Comparison of ENCODE assay signal across 35 cellular contexts in the genomic region with DNA sequence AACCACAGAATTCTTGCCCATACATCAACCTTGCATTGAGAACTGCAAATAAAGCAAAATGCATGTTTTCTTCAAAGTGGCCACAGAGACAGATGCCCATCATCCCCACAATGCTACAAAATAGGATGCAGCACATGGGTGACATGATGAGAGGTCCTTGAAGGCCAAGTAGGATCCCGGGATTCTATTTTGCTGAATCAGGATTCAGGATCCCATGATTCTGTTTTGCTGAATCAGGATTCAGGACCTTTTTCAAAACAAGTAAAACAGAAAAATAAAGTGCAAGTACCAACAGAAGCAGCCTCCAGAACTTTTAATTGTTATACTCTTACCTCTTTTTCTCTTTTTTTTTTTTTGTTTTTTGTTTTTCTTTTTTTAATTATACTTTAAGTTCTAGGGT.
"Had no signal": no experiment of that assay in that cellular context is flagged by ENCODE, and none has a peak within 500 bp of the region (broad histone marks: within the 10 kb centered on the region; RNA-seq: fewer than 3 reads in every experiment).

No MANE protein-coding gene starts in this region.

- FAIRE-seq: astrocyte, TTC549 had no signal

- H3K4me3 Mint-ChIP-seq: activated B cell treated with CpG ODN at 0.5 μM for 24 hours; activated CD4-positive, alpha-beta memory T cell treated with anti-CD3 and anti-CD28 coated beads for 36 hours; activated CD4-positive, alpha-beta T cell treated with anti-CD3 and anti-CD28 coated beads, Interleukin-2, amount 10 ng/mL, durations not matched to agents 24 days and 14 days; activated CD8-positive, alpha-beta T cell treated with anti-CD3 and anti-CD28 coated beads for 36 hours; activated naive CD4-positive, alpha-beta T cell treated with anti-CD3 and anti-CD28 coated beads for 36 hours; activated naive CD8-positive, alpha-beta T cell treated with anti-CD3 and anti-CD28 coated beads for 36 hours; activated T-cell treated with anti-CD3 and anti-CD28 coated beads, Interleukin-2, amount 50 U/mL, for 4 hours; activated T-cell treated with anti-CD3 and anti-CD28 coated beads, Interleukin-2, amount 50 U/mL, for 72 hours; activated T-helper 1 cell treated with anti-CD3 and anti-CD28 coated beads, Interleukin-12 subunit alpha, Interleukin-12 subunit beta, Interleukin-2, Interleukin-4 antibody, amounts not matched to agents 30 ng/mL and 10 ng/mL and 1 ng/mL, durations not matched to agents 14 hours and 24 hours and 36 hours; activated T-helper 17 cell treated with anti-CD3 and anti-CD28 coated beads, Interleukin-2, amount 50 U/mL, for 72 hours; T-helper 2 cell treated with Interferon-gamma antibody and Interleukin-4, amounts not matched to agents 5 μg/mL and 100 μg/mL, for 36 hours had no signal

- DNase-seq: activated B cell treated with CpG ODN at 0.5 μM for 24 hours; activated CD4-positive, alpha-beta memory T cell treated with anti-CD3 and anti-CD28 coated beads for 36 hours; activated CD4-positive, alpha-beta T cell treated with anti-CD3 and anti-CD28 coated beads for 4 hours; activated CD4-positive, alpha-beta T cell treated with anti-CD3 and anti-CD28 coated beads, Interleukin-2, amount 10 ng/mL, durations not matched to agents 24 days and 14 days; activated CD4-positive, alpha-beta T cell treated with anti-CD3 and anti-CD28 coated beads, Interleukin-2, amount 50 U/mL, for 1 hour; activated CD4-positive, alpha-beta T cell treated with anti-CD3 and anti-CD28 coated beads, Interleukin-2, amount 50 U/mL, for 4 hours; activated CD4-positive, CD25-positive, alpha-beta regulatory T cell treated with anti-CD3 and anti-CD28 coated beads, Interleukin-2, amount 50 U/mL, for 72 hours; activated CD8-positive, alpha-beta memory T cell treated with anti-CD3 and anti-CD28 coated beads, Interleukin-2, amount 50 U/mL, for 4 hours; activated CD8-positive, alpha-beta T cell treated with anti-CD3 and anti-CD28 coated beads for 36 hours; activated effector memory CD4-positive, alpha-beta T cell treated with anti-CD3 and anti-CD28 coated beads, Interleukin-2, amount 50 U/mL, for 16 hours; activated gamma-delta T cell treated with Interleukin-2 at 50 U/mL for 16 hours; activated naive CD4-positive, alpha-beta T cell; activated naive CD4-positive, alpha-beta T cell treated with anti-CD3 and anti-CD28 coated beads for 36 hours; activated naive CD4-positive, alpha-beta T cell treated with anti-CD3 and anti-CD28 coated beads, Interleukin-2, amount 50 U/mL, for 16 hours; activated naive CD8-positive, alpha-beta T cell treated with anti-CD3 and anti-CD28 coated beads for 36 hours; activated T-cell treated with anti-CD3 and anti-CD28 coated beads for 4 hours; activated T-cell treated with anti-CD3 and anti-CD28 coated beads, Interleukin-2, amount 50 U/mL, for 1 hour; activated T-cell treated with anti-CD3 and anti-CD28 coated beads, Interleukin-2, amount 50 U/mL, for 4 hours; activated T-cell treated with anti-CD3 and anti-CD28 coated beads, Interleukin-2, amount 50 U/mL, for 72 hours; adrenal gland; amniotic stem cell; aorta; body of pancreas; brain microvascular endothelial cell; central memory CD4-positive, alpha-beta T cell; T-helper 2 cell; T-helper 9 cell had no signal

- H3K9me3 Mint-ChIP-seq: activated B cell treated with CpG ODN at 0.5 μM for 24 hours; activated CD4-positive, alpha-beta memory T cell treated with anti-CD3 and anti-CD28 coated beads for 36 hours; activated CD4-positive, alpha-beta T cell treated with anti-CD3 and anti-CD28 coated beads, Interleukin-2, amount 10 ng/mL, durations not matched to agents 24 days and 14 days; activated CD8-positive, alpha-beta T cell treated with anti-CD3 and anti-CD28 coated beads for 36 hours; activated naive CD4-positive, alpha-beta T cell treated with anti-CD3 and anti-CD28 coated beads for 36 hours; activated naive CD4-positive, alpha-beta T cell treated with anti-CD3 and anti-CD28 coated beads, Interleukin-2, amount 50 U/mL, for 72 hours; activated naive CD8-positive, alpha-beta T cell treated with anti-CD3 and anti-CD28 coated beads for 36 hours; activated T-cell treated with anti-CD3 and anti-CD28 coated beads, Interleukin-2, amount 50 U/mL, for 4 hours; activated T-cell treated with anti-CD3 and anti-CD28 coated beads, Interleukin-2, amount 50 U/mL, for 72 hours; activated T-helper 1 cell treated with anti-CD3 and anti-CD28 coated beads, Interleukin-12 subunit alpha, Interleukin-12 subunit beta, Interleukin-2, Interleukin-4 antibody, amounts not matched to agents 30 ng/mL and 10 ng/mL and 1 ng/mL, durations not matched to agents 14 hours and 24 hours and 36 hours; activated T-helper 17 cell treated with anti-CD3 and anti-CD28 coated beads, Interleukin-2, amount 50 U/mL, for 72 hours; T-helper 2 cell treated with Interferon-gamma antibody and Interleukin-4, amounts not matched to agents 5 μg/mL and 100 μg/mL, for 36 hours had no signal

- H3K36me3 ChIP-seq: adrenal gland, brain microvascular endothelial cell, breast epithelium had no signal

- H3K27ac ChIP-seq: adrenal gland, body of pancreas, brain microvascular endothelial cell, VCaP had no signal

- H3K4me1 ChIP-seq: breast epithelium had no signal

- H3K4me1 Mint-ChIP-seq: activated B cell treated with CpG ODN at 0.5 μM for 24 hours; activated CD4-positive, alpha-beta T cell treated with anti-CD3 and anti-CD28 coated beads, Interleukin-2, amount 10 ng/mL, durations not matched to agents 24 days and 14 days; activated naive CD8-positive, alpha-beta T cell treated with anti-CD3 and anti-CD28 coated beads for 36 hours; activated T-helper 17 cell treated with anti-CD3 and anti-CD28 coated beads, Interleukin-2, amount 50 U/mL, for 72 hours had no signal

- ATAC-seq: activated CD8-positive, alpha-beta T cell treated with anti-CD3 and anti-CD28 coated beads for 36 hours; activated naive CD4-positive, alpha-beta T cell treated with anti-CD3 and anti-CD28 coated beads, Interleukin-2, amount 50 U/mL, for 72 hours; activated T-cell treated with anti-CD3 and anti-CD28 coated beads, Interleukin-2, amount 50 U/mL, for 4 hours; activated T-cell treated with anti-CD3 and anti-CD28 coated beads, Interleukin-2, amount 50 U/mL, for 72 hours; activated T-helper 17 cell treated with anti-CD3 and anti-CD28 coated beads, Interleukin-2, amount 50 U/mL, for 72 hours; body of pancreas had no signal

- H3K27me3 ChIP-seq: adrenal gland, body of pancreas, brain microvascular endothelial cell, breast epithelium had no signal

- H3K27ac Mint-ChIP-seq: activated B cell treated with CpG ODN at 0.5 μM for 24 hours; activated CD4-positive, alpha-beta memory T cell treated with anti-CD3 and anti-CD28 coated beads for 36 hours; activated CD4-positive, alpha-beta T cell treated with anti-CD3 and anti-CD28 coated beads, Interleukin-2, amount 10 ng/mL, durations not matched to agents 24 days and 14 days; activated CD8-positive, alpha-beta T cell treated with anti-CD3 and anti-CD28 coated beads for 36 hours; activated naive CD4-positive, alpha-beta T cell treated with anti-CD3 and anti-CD28 coated beads for 36 hours; activated naive CD4-positive, alpha-beta T cell treated with anti-CD3 and anti-CD28 coated beads, Interleukin-2, amount 50 U/mL, for 72 hours; activated naive CD8-positive, alpha-beta T cell treated with anti-CD3 and anti-CD28 coated beads for 36 hours; activated T-cell treated with anti-CD3 and anti-CD28 coated beads, Interleukin-2, amount 50 U/mL, for 72 hours; activated T-helper 1 cell treated with anti-CD3 and anti-CD28 coated beads, Interleukin-12 subunit alpha, Interleukin-12 subunit beta, Interleukin-2, Interleukin-4 antibody, amounts not matched to agents 30 ng/mL and 10 ng/mL and 1 ng/mL, durations not matched to agents 14 hours and 24 hours and 36 hours; activated T-helper 17 cell treated with anti-CD3 and anti-CD28 coated beads, Interleukin-2, amount 50 U/mL, for 72 hours; T-helper 2 cell treated with Interferon-gamma antibody and Interleukin-4, amounts not matched to agents 5 μg/mL and 100 μg/mL, for 36 hours had no signal

- H3K36me3 Mint-ChIP-seq: activated CD4-positive, alpha-beta memory T cell treated with anti-CD3 and anti-CD28 coated beads for 36 hours; activated naive CD4-positive, alpha-beta T cell treated with anti-CD3 and anti-CD28 coated beads, Interleukin-2, amount 50 U/mL, for 72 hours; activated naive CD8-positive, alpha-beta T cell treated with anti-CD3 and anti-CD28 coated beads for 36 hours had no signal

- H3K4me3 ChIP-seq: adrenal gland, body of pancreas, breast epithelium had no signal

- H3K9me3 ChIP-seq: adrenal gland, body of pancreas, breast epithelium had no signal
